9 cellular contexts compared by ENCODE assay signal in the genomic region with DNA sequence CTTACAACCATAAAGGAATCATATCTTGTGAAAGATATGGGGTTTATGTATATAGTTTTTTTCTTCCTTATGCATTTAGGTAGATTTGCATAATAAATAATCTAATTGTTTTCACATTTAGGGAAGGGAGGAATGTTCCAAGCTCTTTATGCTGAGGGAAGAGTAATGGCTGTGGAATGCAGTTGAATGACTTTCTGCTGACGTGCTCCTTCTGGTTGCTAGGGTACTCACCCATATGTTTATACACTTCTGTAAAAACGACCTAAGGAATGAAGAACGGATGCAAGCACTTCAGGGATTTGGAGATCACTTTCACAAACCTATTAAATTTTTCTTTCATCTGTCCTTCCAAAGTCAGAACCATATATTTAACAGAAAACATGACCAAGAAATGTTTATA. TPM values are rescaled to one million over a fixed set of nuclear protein-coding genes. Genes with fewer than 3 reads are reported as not detected.
DNase-seq lines count a peak whose midpoint lies in the region; ATAC-seq and TF ChIP-seq lines count a peak whose summit lies in the region.
"Had no signal": no experiment of that assay in that cellular context is flagged by ENCODE, and none has a peak within 500 bp of the region (broad histone marks: within the 10 kb centered on the region; RNA-seq: fewer than 3 reads in every experiment).

No MANE protein-coding gene starts in this region.

- 8 to 27% methylated on average over 3 of the region's 3 CpGs for WGBS in esophagus squamous epithelium, 2 donors

- no peaks in the 10 kb centered on the region for H3K27me3 ChIP-seq in esophagus squamous epithelium
- no peaks in the 10 kb centered on the region for H3K27me3 ChIP-seq in neural progenitor cell
- H3K27me3 ChIP-seq: stomach had no signal

- H3K9me3 ChIP-seq in esophagus squamous epithelium (no peaks in the 10 kb centered on the region), neural progenitor cell (ENCODE audit: low read depth) (no peaks in the 10 kb centered on the region)
- H3K9me3 ChIP-seq: stomach had no signal

- H3K27me3 Mint-ChIP-seq in neural progenitor cell (ENCODE audit: insufficient read depth, low read depth) (peaks cover 2% of the 10 kb centered on the region), natural killer cell (ENCODE audit: low read depth in 2 of 2) (peaks cover 10 to 14% of the 10 kb centered on the region in 2 donors)

- no peaks in the 10 kb centered on the region for H3K79me2 ChIP-seq in neural progenitor cell (ENCODE audit: low read depth)

- H3K27ac ChIP-seq in esophagus squamous epithelium (peak overlapping the region in 3 of 4 donors; percentile 52 to 78 (median 63)), neural progenitor cell (no peak overlapping the region)

- TF ChIP-seq POLR2A in esophagus squamous epithelium (IDR thresholded peaks at IDR 0.05) = no peak

- ATAC-seq in HG02759 (IDR thresholded peaks at IDR 0.05; ENCODE audit: unreplicated experiment) (no peak), natural killer cell (no peak)

- H3K4me2 ChIP-seq in neural progenitor cell = no peak overlapping the region

- H3K4me3 Mint-ChIP-seq in neural progenitor cell (no peak overlapping the region), natural killer cell (no peak overlapping the region)

- H2AFZ ChIP-seq in neural progenitor cell (replicated peaks) = no peak overlapping the region

- peaks cover 18% of the 10 kb centered on the region for H3K4me1 Mint-ChIP-seq in neural progenitor cell
- H3K4me1 Mint-ChIP-seq in natural killer cell = no peaks in the 10 kb centered on the region

- H3K36me3 Mint-ChIP-seq in neural progenitor cell (no peaks in the 10 kb centered on the region), natural killer cell (no peaks in the 10 kb centered on the region)

- peak overlapping the region; percentile 98 for H3K27ac Mint-ChIP-seq in neural progenitor cell
- H3K27ac Mint-ChIP-seq in natural killer cell = no peak overlapping the region

- H3K4me1 ChIP-seq in esophagus squamous epithelium (peaks cover 17 to 89% (median 19%) of the 10 kb centered on the region in 3 donors), neural progenitor cell (no peaks in the 10 kb centered on the region)

- H3K9me3 Mint-ChIP-seq in neural progenitor cell = peaks cover 2% of the 10 kb centered on the region
- H3K9me3 Mint-ChIP-seq in natural killer cell = no peaks in the 10 kb centered on the region

- H4K20me1 ChIP-seq in neural progenitor cell (ENCODE audit: low read depth) = no peaks in the 10 kb centered on the region

- H3K4me3 ChIP-seq in esophagus squamous epithelium = no peak overlapping the region
- H3K4me3 ChIP-seq in neural progenitor cell = no peak overlapping the region
- H3K4me3 ChIP-seq: stomach had no signal

- H3K36me3 ChIP-seq in esophagus squamous epithelium (no peaks in the 10 kb centered on the region), neural progenitor cell (no peaks in the 10 kb centered on the region)
- H3K36me3 ChIP-seq: stomach had no signal

- intact Hi-C loops in esophagus squamous epithelium (cut with DNase I) = no loop called here
- intact Hi-C loops in natural killer cell (cut with micrococcal nuclease) = no loop called here

- H3K9ac ChIP-seq in neural progenitor cell = no peak overlapping the region

- no peak for TF ChIP-seq CTCF in esophagus squamous epithelium (IDR thresholded peaks at IDR 0.05)
- TF ChIP-seq CTCF in neural progenitor cell (IDR thresholded peaks at IDR 0.05) = no peak
- no peak for TF ChIP-seq CTCF in natural killer cell (IDR thresholded peaks at IDR 0.05)

- DNase-seq in DMS53 treated with DMSO at 0.1 percent for 48 hours (lab: John Stamatoyannopoulos, UW; ENCODE audit: unreplicated experiment) (peak; percentile 90), NCI-H446 treated with DMSO at 0.1 percent for 48 hours (lab: John Stamatoyannopoulos, UW) (peak; percentile 31), esophagus squamous epithelium (lab: John Stamatoyannopoulos, UW) (no peak), neural progenitor cell (ENCODE audit: low spot score) (peak; percentile 49), SK-N-DZ (ENCODE audit: low spot score) (no peak), natural killer cell (no peak)
- no peak for DNase-seq in activated CD4-positive, alpha-beta T cell treated with anti-CD3 and anti-CD28 coated beads for 4 hours
- DNase-seq: stomach had no signal

- no peaks in the 10 kb centered on the region for H3F3A ChIP-seq in neural progenitor cell (ENCODE audit: low read depth)

RNA-seq across cellular contexts. Expression of a gene that starts 29.2 kb away (rescaled TPM):
- total RNA-seq in esophagus squamous epithelium (100 to 1,000 TPM; 129 to 233 (median 186) TPM), neural progenitor cell (ENCODE audit: low replicate concordance) (87.7 and 102 TPM in 2 replicates), natural killer cell (100 to 1,000 TPM in 1 of 3 donors, 10 to 100 TPM in 2; 60.5 to 108 (median 72.6) TPM)
- polyA plus RNA-seq in SK-N-DZ (2014; cell fraction: cytosol; rRNA removed) = 53.5 and 64.4 TPM in 2 replicates
- 89.0 and 91.5 TPM in 2 replicates for polyA plus RNA-seq in SK-N-DZ (2014; cell fraction: nucleus; rRNA removed)

Comparison
In these comparisons a context has a peak if more than half of its experiments do, and no peak if none do; other contexts are left out.
1. DNase-seq: peak in DMS53 treated with DMSO at 0.1 percent for 48 hours (single experiment), NCI-H446 treated with DMSO at 0.1 percent for 48 hours (single experiment) and neural progenitor cell (single experiment); none in esophagus squamous epithelium (single experiment), SK-N-DZ (single experiment), natural killer cell (single experiment) and activated CD4-positive, alpha-beta T cell treated with anti-CD3 and anti-CD28 coated beads for 4 hours (0 of 2).